In the genomic region with DNA sequence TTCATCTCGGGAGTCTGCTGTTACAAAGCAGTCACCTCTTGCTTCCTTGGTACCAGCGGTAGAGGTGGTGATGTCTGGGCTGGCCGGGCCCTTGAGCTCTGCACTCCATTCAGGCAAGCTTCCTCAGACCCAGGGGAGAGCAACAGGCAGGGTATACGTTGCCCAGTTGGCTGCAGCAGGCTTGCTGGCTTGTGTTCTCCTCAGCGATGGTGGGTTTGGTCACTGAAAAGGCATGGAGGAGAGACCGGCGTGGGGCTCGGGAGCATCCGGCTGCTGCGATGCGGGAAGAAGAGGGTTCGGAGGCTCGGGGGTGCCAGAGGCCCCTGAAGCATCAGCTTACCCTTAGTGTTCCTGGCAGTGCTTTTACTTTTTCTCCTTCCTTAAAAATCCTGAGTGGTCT, we compare ENCODE assay signal across 13 cellular contexts. TPM values are rescaled to one million over a fixed set of nuclear protein-coding genes. Genes with fewer than 3 reads are reported as not detected.
DNase-seq lines count a peak whose midpoint lies in the region; ATAC-seq and TF ChIP-seq lines count a peak whose summit lies in the region.
"Had no signal": no experiment of that assay in that cellular context is flagged by ENCODE, and none has a peak within 500 bp of the region (broad histone marks: within the 10 kb centered on the region; RNA-seq: fewer than 3 reads in every experiment).

No MANE protein-coding gene starts in this region.

- H3K79me2 ChIP-seq in mesendoderm (ENCODE audit: control insufficient read depth, insufficient read depth, low read length): peaks cover 2% of the 10 kb centered on the region

- H3K27ac ChIP-seq in breast epithelium (peak overlapping the region; percentile 94 to 98), mesendoderm (ENCODE audit: low read depth, low read length) (no peak overlapping the region), substantia nigra (ENCODE audit: low read depth, low read length, poor library complexity, severe bottlenecking) (peak overlapping the region; percentile 100)

- no CpG with 5 or more reads among the region's 13 CpGs for WGBS in mesendoderm (ENCODE audit: extremely low coverage, insufficient coverage, low lambda C conversion rate)

- no peaks in the 10 kb centered on the region for H3K9me3 ChIP-seq in breast epithelium
- H3K9me3 ChIP-seq: Peyer's patch had no signal

- no peak for TF ChIP-seq POLR2A in breast epithelium (IDR thresholded peaks at IDR 0.05)

- H3K9ac ChIP-seq in mesendoderm (ENCODE audit: low read length): no peak overlapping the region

- no peak overlapping the region for H3K23ac ChIP-seq in mesendoderm (ENCODE audit: low read length)

- ATAC-seq in left colon (no peak), HG02610 (IDR thresholded peaks at IDR 0.05; ENCODE audit: unreplicated experiment) (no peak)
- ATAC-seq: activated CD8-positive, alpha-beta memory T cell treated with anti-CD3 and anti-CD28 coated beads, Interleukin-2, amount 10 ng/mL, durations not matched to agents 7 days and 5 days; naive thymus-derived CD4-positive, alpha-beta T cell; stimulated activated naive B cell treated with anti-CD40 and anti-IgM and Interleukin-4, amounts not matched to agents 10 μg/mL and 1 μg/mL and 100 μg/mL, for 72 hours had no signal

- H3K4me2 ChIP-seq in mesendoderm (ENCODE audit: low read length): no peak overlapping the region

- no peaks in the 10 kb centered on the region for H3K36me3 ChIP-seq in breast epithelium
- peaks cover 12% of the 10 kb centered on the region for H3K36me3 ChIP-seq in mesendoderm (ENCODE audit: control insufficient read depth, insufficient read depth, low read length)

- no peak overlapping the region for H2AK5ac ChIP-seq in mesendoderm (ENCODE audit: low read length)

- no peak overlapping the region for H3K18ac ChIP-seq in mesendoderm (ENCODE audit: low read length)

- DNase-seq in M059J (ENCODE audit: low read depth): peak; percentile 30
- no peak for DNase-seq in breast epithelium (ENCODE audit: low spot score in 2 of 2)
- no peak for DNase-seq in mesendoderm
- peak in 7 of 49 donors; percentile 24 to 76 (median 66) for DNase-seq in substantia nigra (lab: John Stamatoyannopoulos, UW)
- DNase-seq in left colon: no peak
- DNase-seq in GM10266 (ENCODE audit: extremely low spot score): no peak
- no peak for DNase-seq in HuH-7.5 (ENCODE audit: low spot score)
- DNase-seq: activated CD8-positive, alpha-beta memory T cell treated with anti-CD3 and anti-CD28 coated beads, Interleukin-2, amount 10 ng/mL, durations not matched to agents 7 days and 5 days; naive thymus-derived CD4-positive, alpha-beta T cell; stimulated activated naive B cell treated with anti-CD40 and anti-IgM and Interleukin-4, amounts not matched to agents 10 μg/mL and 1 μg/mL and 100 μg/mL, for 72 hours had no signal

- H3K4me1 ChIP-seq in breast epithelium (peaks cover 18 to 56% of the 10 kb centered on the region in 2 donors), mesendoderm (ENCODE audit: control insufficient read depth, low read depth, low read length) (peaks cover 2% of the 10 kb centered on the region)

- TF ChIP-seq CTCF in breast epithelium (IDR thresholded peaks at IDR 0.05) (no peak), GM10266 (IDR thresholded peaks at IDR 0.05; ENCODE audit: control insufficient read depth, insufficient read depth, low read depth, missing control alignments) (no peak)

- H3K27me3 ChIP-seq in breast epithelium (no peaks in the 10 kb centered on the region), mesendoderm (ENCODE audit: insufficient read depth, low read length, poor library complexity) (no peaks in the 10 kb centered on the region)
- H3K27me3 ChIP-seq: Peyer's patch had no signal

- no peak overlapping the region for H2BK120ac ChIP-seq in mesendoderm (ENCODE audit: low read depth, low read length)

- H3K4ac ChIP-seq in mesendoderm (ENCODE audit: low read depth, low read length): no peak overlapping the region

- H3K4me3 ChIP-seq in breast epithelium (peak overlapping the region in 2 of 3 donors; percentile 10 to 37), mesendoderm (ENCODE audit: low read length) (no peak overlapping the region)
- H3K4me3 ChIP-seq: Peyer's patch had no signal

- H3K79me1 ChIP-seq in mesendoderm (ENCODE audit: low read length): peaks cover 25% of the 10 kb centered on the region

- no peak overlapping the region for H4K5ac ChIP-seq in mesendoderm (ENCODE audit: low read length)

- H4K8ac ChIP-seq in mesendoderm (ENCODE audit: low read depth, low read length): no peak overlapping the region

- no peak overlapping the region for H2BK15ac ChIP-seq in mesendoderm (replicated peaks; ENCODE audit: low read depth)

- H2BK5ac ChIP-seq in mesendoderm (ENCODE audit: low read length): no peak overlapping the region

- intact Hi-C loops in breast epithelium (cut with DNase I; ENCODE audit: low total_unique reads): no loop called here
- intact Hi-C loops in left colon (cut with DNase I, micrococcal nuclease): no loop called here

- peak overlapping the region; percentile 15 for H3K56ac ChIP-seq in mesendoderm (ENCODE audit: low read length)

RNA-seq across cellular contexts. Expression of a gene that starts 25.8 kb away (rescaled TPM):
- total RNA-seq in M059J (2014; rRNA removed; shearing (Covaris generic)): 54.7 and 79.3 TPM in 2 replicates
- 10 to 100 TPM; 68.3 to 89.5 (median 86.1) TPM for total RNA-seq in breast epithelium
- polyA plus RNA-seq in mesendoderm (2013, experiment 1 of 2): 68.5 TPM
- polyA plus RNA-seq in mesendoderm (2013, experiment 2 of 2): 69.7 TPM
- total RNA-seq in left colon: 10 to 100 TPM; 72.1 to 72.5 TPM

RNA-seq across cellular contexts. Expression of a gene that starts 26.0 kb away (rescaled TPM):
- 8.9 and 13.1 TPM in 2 replicates for total RNA-seq in M059J (2014; rRNA removed; shearing (Covaris generic))
- total RNA-seq in breast epithelium (10 to 100 TPM; 10.7 to 22.8 (median 14.1) TPM), left colon (10 to 100 TPM; 23.2 to 27.0 TPM)
- 12.6 TPM for polyA plus RNA-seq in mesendoderm (2013, experiment 1 of 2)
- polyA plus RNA-seq in mesendoderm (2013, experiment 2 of 2): 11.4 TPM

RNA-seq across cellular contexts. Expression of a gene that starts 28.3 kb away (rescaled TPM):
- total RNA-seq in M059J (2014; rRNA removed; shearing (Covaris generic)): 4.8 and 8.0 TPM in 2 replicates
- 100 to 1,000 TPM in 1 of 3 donors, 10 to 100 TPM in 1, 1 to 10 TPM in 1; 9.8 to 125 (median 67.2) TPM for total RNA-seq in breast epithelium
- polyA plus RNA-seq in mesendoderm (2013, experiment 1 of 2): 1.0 TPM
- polyA plus RNA-seq in mesendoderm (2013, experiment 2 of 2): 1.4 TPM
- 100 to 1,000 TPM; 252 to 318 TPM for total RNA-seq in left colon

RNA-seq across cellular contexts. Expression of a gene that starts 59.7 kb away (rescaled TPM):
- total RNA-seq in M059J (2014; rRNA removed; shearing (Covaris generic)): not detected in 2 replicates
- total RNA-seq in breast epithelium (1 to 10 TPM in 1 of 3 donors, under 1 TPM in 2; 0.29 to 2.6 (median 0.48) TPM), left colon (10 to 100 TPM; 15.4 to 28.3 TPM)
- not detected for polyA plus RNA-seq in mesendoderm (2013, experiment 1 of 2)
- 0.03 TPM for polyA plus RNA-seq in mesendoderm (2013, experiment 2 of 2)
- total RNA-seq: H1 had no signal
- polyA plus RNA-seq: H1 had no signal
